ENCODE assay signal across 1 cellular context in the genomic region with DNA sequence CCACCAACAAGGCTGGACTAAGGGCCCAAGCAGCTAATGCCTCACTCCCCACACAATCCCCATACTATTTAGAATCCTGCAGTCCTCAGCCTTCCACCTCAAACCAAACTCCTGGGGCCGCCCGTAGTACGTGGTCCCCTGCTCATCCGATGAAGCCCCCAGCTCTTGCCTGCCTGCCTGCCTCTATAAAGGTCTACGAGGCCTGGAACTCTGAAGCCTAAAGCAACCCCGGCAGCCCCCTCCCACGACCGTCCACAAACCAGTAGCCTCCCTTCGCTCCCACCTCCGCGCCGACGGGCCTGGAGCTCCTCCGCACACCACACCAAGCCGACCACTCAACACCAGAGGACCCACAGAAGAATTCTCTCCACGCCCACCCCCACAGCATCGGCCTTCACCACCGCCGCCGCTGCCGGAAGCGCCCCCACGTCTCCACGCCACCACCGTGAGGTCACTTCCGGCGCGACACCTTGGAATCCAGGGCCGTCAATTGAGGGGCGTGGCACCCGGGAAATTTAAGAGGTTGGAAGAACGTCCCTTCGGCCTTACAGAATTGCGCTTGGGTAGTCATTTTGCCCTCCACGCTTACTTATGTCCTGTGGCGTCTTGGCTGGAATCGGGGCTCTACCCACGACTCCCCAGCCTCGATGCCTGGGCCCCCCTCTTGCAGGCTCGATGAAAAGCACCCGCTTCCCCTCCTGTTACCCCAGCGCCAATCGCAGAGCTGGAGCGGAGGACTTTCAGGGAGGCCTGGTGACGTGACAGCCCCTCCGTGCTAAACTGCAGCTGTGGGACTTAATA.
TF ChIP-seq lines count a peak whose summit lies in the region.

A gene with protein sequence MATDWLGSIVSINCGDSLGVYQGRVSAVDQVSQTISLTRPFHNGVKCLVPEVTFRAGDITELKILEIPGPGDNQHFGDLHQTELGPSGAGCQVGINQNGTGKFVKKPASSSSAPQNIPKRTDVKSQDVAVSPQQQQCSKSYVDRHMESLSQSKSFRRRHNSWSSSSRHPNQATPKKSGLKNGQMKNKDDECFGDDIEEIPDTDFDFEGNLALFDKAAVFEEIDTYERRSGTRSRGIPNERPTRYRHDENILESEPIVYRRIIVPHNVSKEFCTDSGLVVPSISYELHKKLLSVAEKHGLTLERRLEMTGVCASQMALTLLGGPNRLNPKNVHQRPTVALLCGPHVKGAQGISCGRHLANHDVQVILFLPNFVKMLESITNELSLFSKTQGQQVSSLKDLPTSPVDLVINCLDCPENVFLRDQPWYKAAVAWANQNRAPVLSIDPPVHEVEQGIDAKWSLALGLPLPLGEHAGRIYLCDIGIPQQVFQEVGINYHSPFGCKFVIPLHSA (minus strand): TSS at position 428 of the 801 bp plus-strand sequence. CDS start 20,900 bp downstream, outside the sequence.

TF ChIP-seq in HepG2, 621 proteins besides CTCF, POLR2A, EP300 and RAD21 (continued from another document and continues in another):
- TF ChIP-seq, protein P1, sequence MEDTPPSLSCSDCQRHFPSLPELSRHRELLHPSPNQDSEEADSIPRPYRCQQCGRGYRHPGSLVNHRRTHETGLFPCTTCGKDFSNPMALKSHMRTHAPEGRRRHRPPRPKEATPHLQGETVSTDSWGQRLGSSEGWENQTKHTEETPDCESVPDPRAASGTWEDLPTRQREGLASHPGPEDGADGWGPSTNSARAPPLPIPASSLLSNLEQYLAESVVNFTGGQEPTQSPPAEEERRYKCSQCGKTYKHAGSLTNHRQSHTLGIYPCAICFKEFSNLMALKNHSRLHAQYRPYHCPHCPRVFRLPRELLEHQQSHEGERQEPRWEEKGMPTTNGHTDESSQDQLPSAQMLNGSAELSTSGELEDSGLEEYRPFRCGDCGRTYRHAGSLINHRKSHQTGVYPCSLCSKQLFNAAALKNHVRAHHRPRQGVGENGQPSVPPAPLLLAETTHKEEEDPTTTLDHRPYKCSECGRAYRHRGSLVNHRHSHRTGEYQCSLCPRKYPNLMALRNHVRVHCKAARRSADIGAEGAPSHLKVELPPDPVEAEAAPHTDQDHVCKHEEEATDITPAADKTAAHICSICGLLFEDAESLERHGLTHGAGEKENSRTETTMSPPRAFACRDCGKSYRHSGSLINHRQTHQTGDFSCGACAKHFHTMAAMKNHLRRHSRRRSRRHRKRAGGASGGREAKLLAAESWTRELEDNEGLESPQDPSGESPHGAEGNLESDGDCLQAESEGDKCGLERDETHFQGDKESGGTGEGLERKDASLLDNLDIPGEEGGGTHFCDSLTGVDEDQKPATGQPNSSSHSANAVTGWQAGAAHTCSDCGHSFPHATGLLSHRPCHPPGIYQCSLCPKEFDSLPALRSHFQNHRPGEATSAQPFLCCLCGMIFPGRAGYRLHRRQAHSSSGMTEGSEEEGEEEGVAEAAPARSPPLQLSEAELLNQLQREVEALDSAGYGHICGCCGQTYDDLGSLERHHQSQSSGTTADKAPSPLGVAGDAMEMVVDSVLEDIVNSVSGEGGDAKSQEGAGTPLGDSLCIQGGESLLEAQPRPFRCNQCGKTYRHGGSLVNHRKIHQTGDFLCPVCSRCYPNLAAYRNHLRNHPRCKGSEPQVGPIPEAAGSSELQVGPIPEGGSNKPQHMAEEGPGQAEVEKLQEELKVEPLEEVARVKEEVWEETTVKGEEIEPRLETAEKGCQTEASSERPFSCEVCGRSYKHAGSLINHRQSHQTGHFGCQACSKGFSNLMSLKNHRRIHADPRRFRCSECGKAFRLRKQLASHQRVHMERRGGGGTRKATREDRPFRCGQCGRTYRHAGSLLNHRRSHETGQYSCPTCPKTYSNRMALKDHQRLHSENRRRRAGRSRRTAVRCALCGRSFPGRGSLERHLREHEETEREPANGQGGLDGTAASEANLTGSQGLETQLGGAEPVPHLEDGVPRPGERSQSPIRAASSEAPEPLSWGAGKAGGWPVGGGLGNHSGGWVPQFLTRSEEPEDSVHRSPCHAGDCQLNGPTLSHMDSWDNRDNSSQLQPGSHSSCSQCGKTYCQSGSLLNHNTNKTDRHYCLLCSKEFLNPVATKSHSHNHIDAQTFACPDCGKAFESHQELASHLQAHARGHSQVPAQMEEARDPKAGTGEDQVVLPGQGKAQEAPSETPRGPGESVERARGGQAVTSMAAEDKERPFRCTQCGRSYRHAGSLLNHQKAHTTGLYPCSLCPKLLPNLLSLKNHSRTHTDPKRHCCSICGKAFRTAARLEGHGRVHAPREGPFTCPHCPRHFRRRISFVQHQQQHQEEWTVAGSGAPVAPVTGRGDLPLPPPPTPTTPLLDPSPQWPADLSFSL (CRISPR knock-in tag; IDR thresholded peaks at IDR 0.05), result no peak
- TF ChIP-seq FOXK1 (CRISPR knock-in tag; IDR thresholded peaks at IDR 0.05; ENCODE audit: borderline replicate concordance, low read depth) (peak; percentile 80; the same call in 1 of the 2 replicates), SMYD3 (CRISPR knock-in tag; IDR thresholded peaks at IDR 0.05) (no peak), ATF1 (CRISPR knock-in tag; IDR thresholded peaks at IDR 0.05) (peak; percentile 98), ZNF850 (CRISPR knock-in tag; conservative IDR thresholded peaks at IDR 0.05) (no peak), SALL2 (CRISPR knock-in tag; IDR thresholded peaks at IDR 0.05) (peak; percentile 75), GABPA (IDR thresholded peaks at IDR 0.05; ENCODE audit: low read depth, low read length) (peak; percentile 95), GABPA (CRISPR knock-in tag; IDR thresholded peaks at IDR 0.05; ENCODE audit: low read depth) (peak; percentile 100), ZNF841 (CRISPR knock-in tag; IDR thresholded peaks at IDR 0.05; ENCODE audit: borderline replicate concordance) (no peak), SP140L (CRISPR knock-in tag; IDR thresholded peaks at IDR 0.05; ENCODE audit: borderline replicate concordance) (no peak), ZBTB7B (CRISPR knock-in tag; IDR thresholded peaks at IDR 0.05) (peak; percentile 82), HNRNPL (IDR thresholded peaks at IDR 0.05; ENCODE audit: low read depth, low read length) (0 out of 2 replicates have a peak, but pooled peaks have one; percentile 24), HNRNPK (IDR thresholded peaks at IDR 0.05; ENCODE audit: low read depth, low read length, poor library complexity, severe bottlenecking) (no peak), ZNF556 (CRISPR knock-in tag; IDR thresholded peaks at IDR 0.05; ENCODE audit: borderline replicate concordance) (peak; percentile 58; the same call in 1 of the 2 replicates), NFE2L1 (CRISPR knock-in tag; IDR thresholded peaks at IDR 0.05; ENCODE audit: borderline replicate concordance) (no peak), TGIF2 (CRISPR knock-in tag; IDR thresholded peaks at IDR 0.05) (peak; percentile 98), ZNF878 (CRISPR knock-in tag; IDR thresholded peaks at IDR 0.05) (peak; percentile 68; the same call in 1 of the 2 replicates), ZFYVE20 (CRISPR knock-in tag; IDR thresholded peaks at IDR 0.05; ENCODE audit: borderline replicate concordance, low read depth) (no peak), ISL2 (CRISPR knock-in tag; IDR thresholded peaks at IDR 0.05) (peak; percentile 67), TEAD3 (CRISPR knock-in tag; optimal IDR thresholded peaks at IDR 0.05; ENCODE audit: borderline replicate concordance) (peak; percentile 94)
- TF ChIP-seq, protein P2, sequence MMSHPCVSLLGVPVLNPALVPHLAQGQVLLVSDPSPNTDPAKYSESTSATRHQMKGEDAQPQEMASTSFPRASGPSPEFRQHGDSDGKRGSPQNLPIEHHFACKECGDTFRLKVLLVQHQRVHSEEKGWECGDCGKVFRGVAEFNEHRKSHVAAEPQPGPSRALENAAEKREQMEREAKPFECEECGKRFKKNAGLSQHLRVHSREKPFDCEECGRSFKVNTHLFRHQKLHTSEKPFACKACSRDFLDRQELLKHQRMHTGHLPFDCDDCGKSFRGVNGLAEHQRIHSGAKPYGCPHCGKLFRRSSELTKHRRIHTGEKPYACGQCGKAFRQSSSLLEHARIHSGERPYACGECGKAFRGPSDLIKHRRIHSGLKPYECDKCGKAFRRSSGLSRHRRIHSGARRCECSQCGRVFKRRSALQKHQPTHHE (CRISPR knock-in tag; IDR thresholded peaks at IDR 0.05; ENCODE audit: borderline replicate concordance), result no peak; the same call in 1 of the 2 replicates
- TF ChIP-seq, protein P3, sequence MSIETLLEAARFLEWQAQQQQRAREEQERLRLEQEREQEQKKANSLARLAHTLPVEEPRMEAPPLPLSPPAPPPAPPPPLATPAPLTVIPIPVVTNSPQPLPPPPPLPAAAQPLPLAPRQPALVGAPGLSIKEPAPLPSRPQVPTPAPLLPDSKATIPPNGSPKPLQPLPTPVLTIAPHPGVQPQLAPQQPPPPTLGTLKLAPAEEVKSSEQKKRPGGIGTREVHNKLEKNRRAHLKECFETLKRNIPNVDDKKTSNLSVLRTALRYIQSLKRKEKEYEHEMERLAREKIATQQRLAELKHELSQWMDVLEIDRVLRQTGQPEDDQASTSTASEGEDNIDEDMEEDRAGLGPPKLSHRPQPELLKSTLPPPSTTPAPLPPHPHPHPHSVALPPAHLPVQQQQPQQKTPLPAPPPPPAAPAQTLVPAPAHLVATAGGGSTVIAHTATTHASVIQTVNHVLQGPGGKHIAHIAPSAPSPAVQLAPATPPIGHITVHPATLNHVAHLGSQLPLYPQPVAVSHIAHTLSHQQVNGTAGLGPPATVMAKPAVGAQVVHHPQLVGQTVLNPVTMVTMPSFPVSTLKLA (IDR thresholded peaks at IDR 0.05), result peak; percentile 50
- TF ChIP-seq, protein P4, sequence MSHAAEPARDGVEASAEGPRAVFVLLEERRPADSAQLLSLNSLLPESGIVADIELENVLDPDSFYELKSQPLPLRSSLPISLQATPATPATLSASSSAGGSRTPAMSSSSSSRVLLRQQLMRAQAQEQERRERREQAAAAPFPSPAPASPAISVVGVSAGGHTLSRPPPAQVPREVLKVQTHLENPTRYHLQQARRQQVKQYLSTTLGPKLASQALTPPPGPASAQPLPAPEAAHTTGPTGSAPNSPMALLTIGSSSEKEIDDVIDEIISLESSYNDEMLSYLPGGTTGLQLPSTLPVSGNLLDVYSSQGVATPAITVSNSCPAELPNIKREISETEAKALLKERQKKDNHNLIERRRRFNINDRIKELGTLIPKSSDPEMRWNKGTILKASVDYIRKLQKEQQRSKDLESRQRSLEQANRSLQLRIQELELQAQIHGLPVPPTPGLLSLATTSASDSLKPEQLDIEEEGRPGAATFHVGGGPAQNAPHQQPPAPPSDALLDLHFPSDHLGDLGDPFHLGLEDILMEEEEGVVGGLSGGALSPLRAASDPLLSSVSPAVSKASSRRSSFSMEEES (CRISPR knock-in tag; IDR thresholded peaks at IDR 0.05), result no peak
- TF ChIP-seq, protein P5, sequence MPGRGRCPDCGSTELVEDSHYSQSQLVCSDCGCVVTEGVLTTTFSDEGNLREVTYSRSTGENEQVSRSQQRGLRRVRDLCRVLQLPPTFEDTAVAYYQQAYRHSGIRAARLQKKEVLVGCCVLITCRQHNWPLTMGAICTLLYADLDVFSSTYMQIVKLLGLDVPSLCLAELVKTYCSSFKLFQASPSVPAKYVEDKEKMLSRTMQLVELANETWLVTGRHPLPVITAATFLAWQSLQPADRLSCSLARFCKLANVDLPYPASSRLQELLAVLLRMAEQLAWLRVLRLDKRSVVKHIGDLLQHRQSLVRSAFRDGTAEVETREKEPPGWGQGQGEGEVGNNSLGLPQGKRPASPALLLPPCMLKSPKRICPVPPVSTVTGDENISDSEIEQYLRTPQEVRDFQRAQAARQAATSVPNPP (CRISPR knock-in tag; IDR thresholded peaks at IDR 0.05), result peak; percentile 75; the same call in 1 of the 2 replicates
- TF ChIP-seq, protein P6, sequence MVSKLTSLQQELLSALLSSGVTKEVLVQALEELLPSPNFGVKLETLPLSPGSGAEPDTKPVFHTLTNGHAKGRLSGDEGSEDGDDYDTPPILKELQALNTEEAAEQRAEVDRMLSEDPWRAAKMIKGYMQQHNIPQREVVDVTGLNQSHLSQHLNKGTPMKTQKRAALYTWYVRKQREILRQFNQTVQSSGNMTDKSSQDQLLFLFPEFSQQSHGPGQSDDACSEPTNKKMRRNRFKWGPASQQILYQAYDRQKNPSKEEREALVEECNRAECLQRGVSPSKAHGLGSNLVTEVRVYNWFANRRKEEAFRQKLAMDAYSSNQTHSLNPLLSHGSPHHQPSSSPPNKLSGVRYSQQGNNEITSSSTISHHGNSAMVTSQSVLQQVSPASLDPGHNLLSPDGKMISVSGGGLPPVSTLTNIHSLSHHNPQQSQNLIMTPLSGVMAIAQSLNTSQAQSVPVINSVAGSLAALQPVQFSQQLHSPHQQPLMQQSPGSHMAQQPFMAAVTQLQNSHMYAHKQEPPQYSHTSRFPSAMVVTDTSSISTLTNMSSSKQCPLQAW (CRISPR knock-in tag; IDR thresholded peaks at IDR 0.05), result peak; percentile 46
- TF ChIP-seq, protein P7, sequence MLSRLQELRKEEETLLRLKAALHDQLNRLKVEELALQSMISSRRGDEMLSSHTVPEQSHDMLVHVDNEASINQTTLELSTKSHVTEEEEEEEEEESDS (CRISPR knock-in tag; IDR thresholded peaks at IDR 0.05; ENCODE audit: borderline replicate concordance), result no peak
- TF ChIP-seq, protein P8, sequence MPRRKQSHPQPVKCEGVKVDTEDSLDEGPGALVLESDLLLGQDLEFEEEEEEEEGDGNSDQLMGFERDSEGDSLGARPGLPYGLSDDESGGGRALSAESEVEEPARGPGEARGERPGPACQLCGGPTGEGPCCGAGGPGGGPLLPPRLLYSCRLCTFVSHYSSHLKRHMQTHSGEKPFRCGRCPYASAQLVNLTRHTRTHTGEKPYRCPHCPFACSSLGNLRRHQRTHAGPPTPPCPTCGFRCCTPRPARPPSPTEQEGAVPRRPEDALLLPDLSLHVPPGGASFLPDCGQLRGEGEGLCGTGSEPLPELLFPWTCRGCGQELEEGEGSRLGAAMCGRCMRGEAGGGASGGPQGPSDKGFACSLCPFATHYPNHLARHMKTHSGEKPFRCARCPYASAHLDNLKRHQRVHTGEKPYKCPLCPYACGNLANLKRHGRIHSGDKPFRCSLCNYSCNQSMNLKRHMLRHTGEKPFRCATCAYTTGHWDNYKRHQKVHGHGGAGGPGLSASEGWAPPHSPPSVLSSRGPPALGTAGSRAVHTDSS (CRISPR knock-in tag; conservative IDR thresholded peaks at IDR 0.05), result no peak
- TF ChIP-seq, protein P9, sequence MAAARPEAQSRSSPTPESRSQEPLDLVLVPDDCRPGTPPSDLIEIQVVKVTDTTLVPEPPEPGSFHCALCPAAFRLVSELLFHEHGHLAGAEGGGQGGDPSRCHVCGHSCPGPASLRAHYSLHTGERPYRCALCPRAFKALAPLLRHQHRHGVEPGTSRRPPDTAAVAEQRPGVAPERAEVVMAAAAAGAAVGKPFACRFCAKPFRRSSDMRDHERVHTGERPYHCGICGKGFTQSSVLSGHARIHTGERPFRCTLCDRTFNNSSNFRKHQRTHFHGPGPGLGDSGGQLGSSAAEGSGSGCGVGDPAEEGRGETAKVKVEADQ (CRISPR knock-in tag; IDR thresholded peaks at IDR 0.05; ENCODE audit: borderline replicate concordance), result peak; percentile 73; the same call in 1 of the 2 replicates
- TF ChIP-seq, protein P10, sequence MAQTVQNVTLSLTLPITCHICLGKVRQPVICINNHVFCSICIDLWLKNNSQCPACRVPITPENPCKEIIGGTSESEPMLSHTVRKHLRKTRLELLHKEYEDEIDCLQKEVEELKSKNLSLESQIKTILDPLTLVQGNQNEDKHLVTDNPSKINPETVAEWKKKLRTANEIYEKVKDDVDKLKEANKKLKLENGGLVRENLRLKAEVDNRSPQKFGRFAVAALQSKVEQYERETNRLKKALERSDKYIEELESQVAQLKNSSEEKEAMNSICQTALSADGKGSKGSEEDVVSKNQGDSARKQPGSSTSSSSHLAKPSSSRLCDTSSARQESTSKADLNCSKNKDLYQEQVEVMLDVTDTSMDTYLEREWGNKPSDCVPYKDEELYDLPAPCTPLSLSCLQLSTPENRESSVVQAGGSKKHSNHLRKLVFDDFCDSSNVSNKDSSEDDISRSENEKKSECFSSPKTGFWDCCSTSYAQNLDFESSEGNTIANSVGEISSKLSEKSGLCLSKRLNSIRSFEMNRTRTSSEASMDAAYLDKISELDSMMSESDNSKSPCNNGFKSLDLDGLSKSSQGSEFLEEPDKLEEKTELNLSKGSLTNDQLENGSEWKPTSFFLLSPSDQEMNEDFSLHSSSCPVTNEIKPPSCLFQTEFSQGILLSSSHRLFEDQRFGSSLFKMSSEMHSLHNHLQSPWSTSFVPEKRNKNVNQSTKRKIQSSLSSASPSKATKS (CRISPR knock-in tag; IDR thresholded peaks at IDR 0.05), result no peak
